Comparison of ENCODE assay signal across 12 cellular contexts in genomic region chr2:130385709-130386108, GRCh38. TPM values are rescaled to one million over a fixed set of nuclear protein-coding genes. Genes with fewer than 3 reads are reported as not detected.
DNase-seq lines count a peak whose midpoint lies in the region; ATAC-seq and TF ChIP-seq lines count a peak whose summit lies in the region.
"Had no signal": no experiment of that assay in that cellular context is flagged by ENCODE, and none has a peak within 500 bp of the region (broad histone marks: within the 10 kb centered on the region; RNA-seq: fewer than 3 reads in every experiment).

No MANE protein-coding gene starts in this region.

- peaks cover 17% of the 10 kb centered on the region for H3K4me1 ChIP-seq in MM.1S (ENCODE audit: low read length)

- H3K9ac ChIP-seq in MM.1S (ENCODE audit: low read length), result no peak overlapping the region

- peaks cover 24% of the 10 kb centered on the region for H3K36me3 Mint-ChIP-seq in CD4-positive, alpha-beta T cell (ENCODE audit: low read depth)

- H3K27ac ChIP-seq in MM.1S (ENCODE audit: low read length), result peak overlapping the region; percentile 66; the same call in 1 of the 2 replicates
- H3K27ac ChIP-seq in CD4-positive, alpha-beta T cell (ENCODE audit: low read depth, low read length), result no peak overlapping the region

- H3K9me3 Mint-ChIP-seq in CD4-positive, alpha-beta T cell, result no peaks in the 10 kb centered on the region

- H3K4me1 Mint-ChIP-seq in CD4-positive, alpha-beta T cell (ENCODE audit: low read depth), result peaks cover under 1% of the 10 kb centered on the region

- H3K27me3 ChIP-seq in MM.1S (replicated peaks; ENCODE audit: insufficient read depth, low read length), result no peaks in the 10 kb centered on the region
- no peaks in the 10 kb centered on the region for H3K27me3 ChIP-seq in CD4-positive, alpha-beta T cell (ENCODE audit: control insufficient read depth, insufficient read depth, low read length)

- no peaks in the 10 kb centered on the region for H3K9me2 ChIP-seq in MM.1S (replicated peaks; ENCODE audit: insufficient read depth, low read length)

- peaks cover 14% of the 10 kb centered on the region; the same call in 1 of the 2 replicates for H3F3A ChIP-seq in MM.1S (ENCODE audit: insufficient read depth, low read length)

- DNase-seq in MM.1S (peak; percentile 53), midbrain (lab: John Stamatoyannopoulos, UW) (peak; percentile 43), HuH-7.5 (ENCODE audit: low spot score) (no peak), NCI-H748 treated with DMSO at 0.1 percent for 48 hours (lab: John Stamatoyannopoulos, UW) (no peak)
- no peak for DNase-seq in CD4-positive, alpha-beta T cell
- DNase-seq: activated CD8-positive, alpha-beta memory T cell treated with anti-CD3 and anti-CD28 coated beads for 24 hours; NCI-H2081 treated with DMSO at 0.1 percent for 48 hours; retina had no signal

- H3K27ac Mint-ChIP-seq in CD4-positive, alpha-beta T cell, result no peak overlapping the region

- no peak overlapping the region for H3K4me3 Mint-ChIP-seq in CD4-positive, alpha-beta T cell

- no peaks in the 10 kb centered on the region for H3K9me3 ChIP-seq in MM.1S (replicated peaks; ENCODE audit: insufficient read depth, low read length)
- H3K9me3 ChIP-seq in CD4-positive, alpha-beta T cell (ENCODE audit: control insufficient read depth, low read length), result no peaks in the 10 kb centered on the region

- H2AFZ ChIP-seq in MM.1S (ENCODE audit: low read length), result no peak overlapping the region

- no peak for TF ChIP-seq CTCF in MM.1S (IDR thresholded peaks at IDR 0.05; ENCODE audit: low read length)
- TF ChIP-seq CTCF in CD4-positive, alpha-beta T cell (IDR thresholded peaks at IDR 0.05), result no peak

- intact Hi-C loops in CD4-positive, alpha-beta T cell (cut with DNase I, micrococcal nuclease), result no loop called here

- no peaks in the 10 kb centered on the region for H4K20me1 ChIP-seq in MM.1S (ENCODE audit: insufficient read depth, low read length)

- H3K4me2 ChIP-seq in MM.1S (ENCODE audit: low read depth, low read length), result peak overlapping the region; percentile 1; the same call in 1 of the 2 replicates

- no peaks in the 10 kb centered on the region for H3K27me3 Mint-ChIP-seq in CD4-positive, alpha-beta T cell

- H3K79me2 ChIP-seq in MM.1S (ENCODE audit: low read length), result no peaks in the 10 kb centered on the region

- ATAC-seq in GM18511 (IDR thresholded peaks at IDR 0.05; ENCODE audit: unreplicated experiment), result peak; percentile 51
- peak; percentile 55 for ATAC-seq in GM21786 (IDR thresholded peaks at IDR 0.05; ENCODE audit: unreplicated experiment)
- ATAC-seq in CD4-positive, alpha-beta T cell (ENCODE audit: poor library complexity), result no peak
- no peak for ATAC-seq in HG03571 (IDR thresholded peaks at IDR 0.05; ENCODE audit: unreplicated experiment)
- ATAC-seq: SK-N-SH treated with all-trans-retinoic acid at 6 μM for 48 hours had no signal

- CTCF ChIA-PET in CD4-positive, alpha-beta T cell (lab: Charles Lee), result no interaction called here

- H3K36me3 ChIP-seq in MM.1S (replicated peaks; ENCODE audit: insufficient read depth, low read length), result no peaks in the 10 kb centered on the region

- POLR2A ChIA-PET in CD4-positive, alpha-beta T cell (lab: Charles Lee), result no interaction called here

- H3K4me3 ChIP-seq in MM.1S (ENCODE audit: low read length), result no peak overlapping the region

RNA-seq across cellular contexts. Expression of gene PTPN18, which starts 29.9 kb away (rescaled TPM):
- total RNA-seq in CD4-positive, alpha-beta T cell, result 10 to 100 TPM; 27.6 to 27.8 TPM

RNA-seq across cellular contexts. Expression of gene IMP4, which starts 43.0 kb away (rescaled TPM):
- total RNA-seq in CD4-positive, alpha-beta T cell, result 10 to 100 TPM; 81.7 to 88.1 TPM

Comparison
In these comparisons a context has a peak if more than half of its experiments do, and no peak if none do; other contexts are left out.
1. ATAC-seq: peak in GM18511 (single experiment) and GM21786 (single experiment); none in CD4-positive, alpha-beta T cell (single experiment) and HG03571 (single experiment).
2. DNase-seq: peak in MM.1S (single experiment) and midbrain (single experiment); none in CD4-positive, alpha-beta T cell (0 of 10), HuH-7.5 (single experiment) and NCI-H748 treated with DMSO at 0.1 percent for 48 hours (single experiment).